ENCODE assay signal across 1 cellular context in the genomic region with DNA sequence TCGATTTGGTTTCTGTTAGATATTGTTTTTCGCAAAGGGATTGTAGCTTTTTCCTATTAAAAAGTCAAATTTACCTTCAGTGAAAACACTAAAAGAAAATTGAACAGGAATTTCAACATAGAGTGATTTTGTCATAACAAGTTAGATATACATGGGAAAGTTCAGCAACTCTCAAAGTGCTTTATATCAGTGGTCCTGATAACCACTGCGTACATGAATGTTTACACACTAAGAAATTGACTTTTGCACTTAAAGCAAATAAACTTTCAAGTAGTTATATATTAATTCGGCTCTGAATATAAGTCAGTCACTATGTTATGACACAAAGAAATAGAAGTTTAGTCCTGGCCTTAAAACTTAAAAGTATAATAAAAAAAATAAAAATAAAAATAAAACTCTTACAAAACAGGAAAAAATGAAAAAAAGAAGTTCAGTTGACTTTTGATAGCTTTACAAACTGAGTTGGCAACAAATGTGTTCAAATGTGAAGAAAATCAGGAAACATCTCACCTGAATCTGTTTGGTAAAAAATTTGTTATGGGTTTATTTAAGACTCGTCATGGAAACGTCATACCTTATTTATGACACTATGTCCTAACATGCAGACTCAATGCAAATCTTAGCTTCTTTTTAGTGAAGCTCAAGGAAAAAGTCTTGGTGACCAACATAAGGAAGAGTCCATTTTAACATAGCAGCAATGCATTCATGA.
TF ChIP-seq lines count a peak whose summit lies in the region.

No MANE protein-coding gene starts in this region.

TF ChIP-seq in K562, 482 proteins besides CTCF, POLR2A, EP300 and RAD21:
- TF ChIP-seq ATF1 (CRISPR knock-in tag; IDR thresholded peaks at IDR 0.05) (no peak), ATF1 (tag; IDR thresholded peaks at IDR 0.05) (0 out of 2 replicates have a peak, but pooled peaks have one; percentile 10)
- TF ChIP-seq, protein P1, sequence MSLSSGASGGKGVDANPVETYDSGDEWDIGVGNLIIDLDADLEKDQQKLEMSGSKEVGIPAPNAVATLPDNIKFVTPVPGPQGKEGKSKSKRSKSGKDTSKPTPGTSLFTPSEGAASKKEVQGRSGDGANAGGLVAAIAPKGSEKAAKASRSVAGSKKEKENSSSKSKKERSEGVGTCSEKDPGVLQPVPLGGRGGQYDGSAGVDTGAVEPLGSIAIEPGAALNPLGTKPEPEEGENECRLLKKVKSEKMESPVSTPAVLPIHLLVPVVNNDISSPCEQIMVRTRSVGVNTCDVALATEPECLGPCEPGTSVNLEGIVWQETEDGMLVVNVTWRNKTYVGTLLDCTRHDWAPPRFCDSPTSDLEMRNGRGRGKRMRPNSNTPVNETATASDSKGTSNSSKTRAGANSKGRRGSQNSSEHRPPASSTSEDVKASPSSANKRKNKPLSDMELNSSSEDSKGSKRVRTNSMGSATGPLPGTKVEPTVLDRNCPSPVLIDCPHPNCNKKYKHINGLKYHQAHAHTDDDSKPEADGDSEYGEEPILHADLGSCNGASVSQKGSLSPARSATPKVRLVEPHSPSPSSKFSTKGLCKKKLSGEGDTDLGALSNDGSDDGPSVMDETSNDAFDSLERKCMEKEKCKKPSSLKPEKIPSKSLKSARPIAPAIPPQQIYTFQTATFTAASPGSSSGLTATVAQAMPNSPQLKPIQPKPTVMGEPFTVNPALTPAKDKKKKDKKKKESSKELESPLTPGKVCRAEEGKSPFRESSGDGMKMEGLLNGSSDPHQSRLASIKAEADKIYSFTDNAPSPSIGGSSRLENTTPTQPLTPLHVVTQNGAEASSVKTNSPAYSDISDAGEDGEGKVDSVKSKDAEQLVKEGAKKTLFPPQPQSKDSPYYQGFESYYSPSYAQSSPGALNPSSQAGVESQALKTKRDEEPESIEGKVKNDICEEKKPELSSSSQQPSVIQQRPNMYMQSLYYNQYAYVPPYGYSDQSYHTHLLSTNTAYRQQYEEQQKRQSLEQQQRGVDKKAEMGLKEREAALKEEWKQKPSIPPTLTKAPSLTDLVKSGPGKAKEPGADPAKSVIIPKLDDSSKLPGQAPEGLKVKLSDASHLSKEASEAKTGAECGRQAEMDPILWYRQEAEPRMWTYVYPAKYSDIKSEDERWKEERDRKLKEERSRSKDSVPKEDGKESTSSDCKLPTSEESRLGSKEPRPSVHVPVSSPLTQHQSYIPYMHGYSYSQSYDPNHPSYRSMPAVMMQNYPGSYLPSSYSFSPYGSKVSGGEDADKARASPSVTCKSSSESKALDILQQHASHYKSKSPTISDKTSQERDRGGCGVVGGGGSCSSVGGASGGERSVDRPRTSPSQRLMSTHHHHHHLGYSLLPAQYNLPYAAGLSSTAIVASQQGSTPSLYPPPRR (CRISPR knock-in tag; IDR thresholded peaks at IDR 0.05; ENCODE audit: borderline replicate concordance) = no peak
